8 cellular contexts compared by ENCODE assay signal in the genomic region with DNA sequence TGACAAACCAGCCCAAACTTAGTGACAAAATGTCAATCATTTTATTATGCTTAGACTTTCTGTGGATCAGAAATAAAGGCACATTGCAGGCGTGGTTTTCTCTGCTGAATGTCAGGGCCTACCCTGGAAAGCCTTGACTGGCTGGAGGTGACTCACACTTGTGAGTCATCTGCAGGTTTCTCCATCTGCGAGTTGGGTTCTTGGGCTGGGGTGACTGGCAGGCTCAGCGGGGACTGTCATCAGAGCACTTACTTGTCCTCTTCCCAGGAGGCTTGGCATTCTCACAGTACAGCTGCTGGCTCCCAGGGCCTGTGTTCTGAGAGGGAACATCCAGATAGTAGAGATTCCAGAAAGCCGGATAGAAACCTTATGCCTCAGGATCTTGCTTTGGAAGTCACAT.
DNase-seq lines count a peak whose midpoint lies in the region; ATAC-seq and TF ChIP-seq lines count a peak whose summit lies in the region.

No MANE protein-coding gene starts in this region.

- H3K4me1 ChIP-seq in HEK293 (ENCODE audit: control insufficient read depth, insufficient read depth, low read length) (no peaks in the 10 kb centered on the region), SK-N-SH (ENCODE audit: control insufficient read depth in 1 of 2, insufficient read depth in 2 of 2, low read depth in 1 of 2, low read length in 1 of 2) (no peaks in the 10 kb centered on the region), fibroblast of lung (ENCODE audit: control insufficient read depth, extremely low read depth, insufficient read depth, low read length) (peaks cover 3% of the 10 kb centered on the region)

- POLR2A ChIA-PET in HEK293 (lab: Yijun Ruan, JAX) (no interaction called here), SK-N-SH (lab: Yijun Ruan, JAX) (no interaction called here)

- WGBS in SK-N-SH (ENCODE audit: low lambda C conversion rate), result 20% methylated on average over 3 of the region's 4 CpGs

- ATAC-seq in GM21367 (IDR thresholded peaks at IDR 0.05; ENCODE audit: unreplicated experiment) (no peak), HG03135 (IDR thresholded peaks at IDR 0.05; ENCODE audit: unreplicated experiment) (no peak)

- no peak overlapping the region for H3K4me2 ChIP-seq in SK-N-SH
- no peak overlapping the region for H3K4me2 ChIP-seq in fibroblast of lung (ENCODE audit: extremely low read depth, insufficient read depth, low read length)

- H2AFZ ChIP-seq in SK-N-SH (ENCODE audit: low read depth) (no peak overlapping the region), fibroblast of lung (ENCODE audit: low read length) (no peak overlapping the region)

- no peak for TF ChIP-seq RAD21 in SK-N-SH (IDR thresholded peaks at IDR 0.05; ENCODE audit: low read length)

- TF ChIP-seq CTCF in HEK293 (tag by site-specific recombination; IDR thresholded peaks at IDR 0.05) (no peak), SK-N-SH (IDR thresholded peaks at IDR 0.05) (no peak), fibroblast of lung (conservative IDR thresholded peaks at IDR 0.05 in 1 of 2, IDR thresholded peaks at IDR 0.05 in 1 of 2; ENCODE audit: low read depth in 1 of 2, low read length in 2 of 2) (no peak)

- no peak for TF ChIP-seq EP300 in SK-N-SH (IDR thresholded peaks at IDR 0.05; ENCODE audit: borderline replicate concordance in 1 of 2, low read depth in 1 of 2, low read length in 1 of 2)

- CTCF ChIA-PET in HEK293 (lab: Yijun Ruan, JAX) (no interaction called here), SK-N-SH (lab: Yijun Ruan, JAX) (no interaction called here)

- H4K20me1 ChIP-seq in SK-N-SH (ENCODE audit: insufficient read depth), result no peaks in the 10 kb centered on the region
- no peaks in the 10 kb centered on the region for H4K20me1 ChIP-seq in fibroblast of lung (ENCODE audit: control insufficient read depth, extremely low read depth, insufficient read depth, low read length)

- H3K27ac ChIP-seq in HEK293 (ENCODE audit: extremely low read depth, low read depth, low read length) (no peak overlapping the region), SK-N-SH (ENCODE audit: low read depth in 2 of 2, low read length in 1 of 2) (no peak overlapping the region), fibroblast of lung (ENCODE audit: insufficient read depth, low read length) (no peak overlapping the region)

- H3K4me3 ChIP-seq in HEK293 (ENCODE audit: low read depth, low read length) (no peak overlapping the region), SK-N-SH (ENCODE audit: low read depth in 2 of 2, low read length in 1 of 2) (no peak overlapping the region), fibroblast of lung (replicated peaks in 1 of 4; ENCODE audit: control extremely low read depth in 1 of 4, insufficient read depth in 1 of 4, low read depth in 3 of 4, low read length in 4 of 4) (no peak overlapping the region)

- peaks cover 7% of the 10 kb centered on the region for H3K27me3 ChIP-seq in SK-N-SH (ENCODE audit: insufficient read depth)
- no peaks in the 10 kb centered on the region for H3K27me3 ChIP-seq in fibroblast of lung (ENCODE audit: control insufficient read depth, insufficient read depth, low read length)

- H3K9ac ChIP-seq in SK-N-SH (no peak overlapping the region), fibroblast of lung (ENCODE audit: insufficient read depth, low read length) (no peak overlapping the region)

- DNase-seq in SK-N-SH (peak; percentile 6), fibroblast of lung (ENCODE audit: low read depth in 2 of 2) (peak; percentile 74 to 85), T-helper 9 cell (no peak), NCI-H2081 (lab: John Stamatoyannopoulos, UW) (no peak)
- DNase-seq in stimulated activated CD4-positive, alpha-beta T cell treated with anti-CD3 and anti-CD28 coated beads, Interleukin-1b, Interleukin-23, amount 100 ng/mL, for 24 hours (ENCODE audit: low read depth in 4 of 4, low spot score in 1 of 4), result peak in 3 of 4 experiments; percentile 3 to 30 (median 6)

- H3K79me2 ChIP-seq in SK-N-SH (ENCODE audit: insufficient read depth) (no peaks in the 10 kb centered on the region), fibroblast of lung (ENCODE audit: control insufficient read depth, insufficient read depth, low read length) (no peaks in the 10 kb centered on the region)

- no peaks in the 10 kb centered on the region for H3K9me2 ChIP-seq in SK-N-SH

- H3K9me3 ChIP-seq in HEK293 (ENCODE audit: control insufficient read depth, insufficient read depth, low read depth, low read length), result no peaks in the 10 kb centered on the region
- no peaks in the 10 kb centered on the region for H3K9me3 ChIP-seq in SK-N-SH
- H3K9me3 ChIP-seq in fibroblast of lung (ENCODE audit: control insufficient read depth, insufficient read depth, low read depth, low read length), result no peaks in the 10 kb centered on the region

- H3K36me3 ChIP-seq in HEK293 (ENCODE audit: control insufficient read depth in 2 of 2, insufficient read depth in 1 of 2, low read length in 2 of 2) (no peaks in the 10 kb centered on the region), SK-N-SH (replicated peaks in 1 of 2; ENCODE audit: control insufficient read depth in 1 of 2, insufficient read depth in 2 of 2, low read length in 1 of 2) (no peaks in the 10 kb centered on the region), fibroblast of lung (ENCODE audit: control insufficient read depth, insufficient read depth, low read length) (no peaks in the 10 kb centered on the region)

- H3F3A ChIP-seq in SK-N-SH (replicated peaks; ENCODE audit: insufficient read depth), result peaks cover 3% of the 10 kb centered on the region

TF ChIP-seq in HEK293, 187 proteins besides CTCF, POLR2A, EP300 and RAD21 (continues in another document):
- 0 out of 2 replicates have a peak, but pooled peaks have one; percentile 24 for TF ChIP-seq ZNF335 (tag by site-specific recombination; conservative IDR thresholded peaks at IDR 0.05)
- TF ChIP-seq, protein P1, sequence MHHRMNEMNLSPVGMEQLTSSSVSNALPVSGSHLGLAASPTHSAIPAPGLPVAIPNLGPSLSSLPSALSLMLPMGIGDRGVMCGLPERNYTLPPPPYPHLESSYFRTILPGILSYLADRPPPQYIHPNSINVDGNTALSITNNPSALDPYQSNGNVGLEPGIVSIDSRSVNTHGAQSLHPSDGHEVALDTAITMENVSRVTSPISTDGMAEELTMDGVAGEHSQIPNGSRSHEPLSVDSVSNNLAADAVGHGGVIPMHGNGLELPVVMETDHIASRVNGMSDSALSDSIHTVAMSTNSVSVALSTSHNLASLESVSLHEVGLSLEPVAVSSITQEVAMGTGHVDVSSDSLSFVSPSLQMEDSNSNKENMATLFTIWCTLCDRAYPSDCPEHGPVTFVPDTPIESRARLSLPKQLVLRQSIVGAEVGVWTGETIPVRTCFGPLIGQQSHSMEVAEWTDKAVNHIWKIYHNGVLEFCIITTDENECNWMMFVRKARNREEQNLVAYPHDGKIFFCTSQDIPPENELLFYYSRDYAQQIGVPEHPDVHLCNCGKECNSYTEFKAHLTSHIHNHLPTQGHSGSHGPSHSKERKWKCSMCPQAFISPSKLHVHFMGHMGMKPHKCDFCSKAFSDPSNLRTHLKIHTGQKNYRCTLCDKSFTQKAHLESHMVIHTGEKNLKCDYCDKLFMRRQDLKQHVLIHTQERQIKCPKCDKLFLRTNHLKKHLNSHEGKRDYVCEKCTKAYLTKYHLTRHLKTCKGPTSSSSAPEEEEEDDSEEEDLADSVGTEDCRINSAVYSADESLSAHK (tag by site-specific recombination; IDR thresholded peaks at IDR 0.05), result no peak
- no peak for TF ChIP-seq ZNF10 (tag by site-specific recombination; IDR thresholded peaks at IDR 0.05)
- TF ChIP-seq ZNF132 (tag by site-specific recombination; IDR thresholded peaks at IDR 0.05; ENCODE audit: borderline replicate concordance), result no peak

TF ChIP-seq in SK-N-SH, 30 proteins besides CTCF, POLR2A, EP300 and RAD21:
- TF ChIP-seq TEAD4 (IDR thresholded peaks at IDR 0.05; ENCODE audit: borderline replicate concordance, insufficient read depth) (no peak), MEF2A (IDR thresholded peaks at IDR 0.05; ENCODE audit: borderline replicate concordance, low read depth) (no peak), JUND (IDR thresholded peaks at IDR 0.05) (peak; percentile 97), TAF1 (IDR thresholded peaks at IDR 0.05; ENCODE audit: borderline replicate concordance, low read depth, low read length) (no peak), IRF3 (IDR thresholded peaks at IDR 0.05; ENCODE audit: low read depth, low read length) (no peak), FOSL2 (IDR thresholded peaks at IDR 0.05; ENCODE audit: borderline replicate concordance, low read depth) (peak; percentile 99), TCF12 (IDR thresholded peaks at IDR 0.05) (peak; percentile 86), PBX3 (IDR thresholded peaks at IDR 0.05) (peak; percentile 87), YY1 (IDR thresholded peaks at IDR 0.05; ENCODE audit: low read depth) (no peak), NFIC (IDR thresholded peaks at IDR 0.05; ENCODE audit: borderline replicate concordance) (peak; percentile 11)

Comparison
In these comparisons a context has a peak if more than half of its experiments do, and no peak if none do; other contexts are left out.
1. DNase-seq: peak in SK-N-SH (single experiment), fibroblast of lung (2 of 2) and stimulated activated CD4-positive, alpha-beta T cell treated with anti-CD3 and anti-CD28 coated beads, Interleukin-1b, Interleukin-23, amount 100 ng/mL, for 24 hours (3 of 4); none in T-helper 9 cell (single experiment) and NCI-H2081 (0 of 2).
2. Of the 4 proteins assayed by ChIP-seq in both HEK293 and SK-N-SH: peak only in HEK293: none; only in SK-N-SH: PBX3; in both: none; in neither: 3.